ENCODE assay signal across 17 cellular contexts in the genomic region with DNA sequence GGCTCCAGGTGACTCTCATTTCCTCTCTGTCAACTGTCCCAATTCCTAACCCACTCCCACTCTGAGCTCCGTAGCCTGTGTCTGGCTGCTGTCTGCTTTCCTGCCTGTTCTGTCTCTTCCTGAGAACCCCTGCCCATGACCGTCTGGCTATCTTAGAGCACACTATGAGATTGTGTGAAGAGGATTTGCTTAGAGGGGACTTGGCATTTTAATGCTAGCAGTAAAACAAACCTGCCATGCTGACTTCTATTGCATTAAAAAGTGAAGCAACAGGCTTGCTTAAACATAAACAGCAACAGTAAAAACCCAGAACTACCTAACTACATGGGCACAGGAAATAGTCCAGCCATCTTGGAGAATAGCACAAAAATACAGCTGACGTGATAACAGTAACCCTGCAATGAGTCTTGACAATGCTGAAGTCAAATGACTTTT.
DNase-seq lines count a peak whose midpoint lies in the region; ATAC-seq, FAIRE-seq and TF ChIP-seq lines count a peak whose summit lies in the region.
"Had no signal": no experiment of that assay in that cellular context is flagged by ENCODE, and none has a peak within 500 bp of the region (broad histone marks: within the 10 kb centered on the region; RNA-seq: fewer than 3 reads in every experiment).

No MANE protein-coding gene starts in this region.

- peaks cover 40% of the 10 kb centered on the region for H3K4me1 Mint-ChIP-seq in activated naive CD4-positive, alpha-beta T cell treated with anti-CD3 and anti-CD28 coated beads, Interleukin-2, amount 50 U/mL, for 24 hours

- H3K36me3 ChIP-seq in GM12878 (ENCODE audit: control insufficient read depth in 2 of 2, insufficient read depth in 2 of 2, low read length in 1 of 2) (no peaks in the 10 kb centered on the region), lower lobe of right lung (no peaks in the 10 kb centered on the region), tibial artery (no peaks in the 10 kb centered on the region), kidney (ENCODE audit: control insufficient read depth in 1 of 2, insufficient read depth in 2 of 2, low read length in 2 of 2) (no peaks in the 10 kb centered on the region)

- H3K27me3 Mint-ChIP-seq in activated naive CD4-positive, alpha-beta T cell treated with anti-CD3 and anti-CD28 coated beads, Interleukin-2, amount 50 U/mL, for 24 hours = no peaks in the 10 kb centered on the region
- H3K27me3 Mint-ChIP-seq: activated B cell treated with CpG ODN at 0.5 μM for 24 hours; naive thymus-derived CD4-positive, alpha-beta T cell; T-cell had no signal

- ATAC-seq in GM12878 = no peak
- ATAC-seq in lower lobe of right lung = no peak
- ATAC-seq: naive thymus-derived CD4-positive, alpha-beta T cell; T-cell had no signal

- no peak for DNase-seq in activated naive CD4-positive, alpha-beta T cell treated with Interleukin-2 at 50 U/mL for 16 hours
- DNase-seq in GM12878 (ENCODE audit: low read depth, low spot score) = no peak
- no peak for DNase-seq in lower lobe of right lung
- DNase-seq in tibial artery = no peak
- DNase-seq in SIG-M5 treated with dmso at 0.1 percent for 504 hours (lab: John Stamatoyannopoulos, UW; ENCODE audit: unreplicated experiment) = no peak
- no peak for DNase-seq in AG08396 (ENCODE audit: low spot score)
- no peak for DNase-seq in kidney
- DNase-seq: activated B cell treated with CpG ODN at 0.5 μM for 24 hours; activated CD8-positive, alpha-beta memory T cell treated with anti-CD3 and anti-CD28 coated beads for 24 hours; H7; left cardiac atrium; MM.1S; naive thymus-derived CD4-positive, alpha-beta T cell; stimulated activated CD4-positive, alpha-beta T cell treated with anti-CD3 and anti-CD28 coated beads, Interleukin-2, amount 100 ng/mL, for 24 hours; T-cell had no signal

- H3K9me3 ChIP-seq in GM12878 (replicated peaks; ENCODE audit: control insufficient read depth, insufficient read depth, low read length) (no peaks in the 10 kb centered on the region; the same call in 2 of the 3 replicates), lower lobe of right lung (no peaks in the 10 kb centered on the region), tibial artery (no peaks in the 10 kb centered on the region), kidney (ENCODE audit: control insufficient read depth in 1 of 2, low read length in 2 of 2) (no peaks in the 10 kb centered on the region)

- no peak overlapping the region for H3K27ac ChIP-seq in GM12878 (ENCODE audit: control insufficient read depth, insufficient read depth)
- H3K27ac ChIP-seq in lower lobe of right lung = peak overlapping the region; percentile 65
- peak overlapping the region; percentile 14 to 47 for H3K27ac ChIP-seq in tibial artery
- H3K27ac ChIP-seq in kidney (ENCODE audit: low read depth in 2 of 2, low read length in 2 of 2) = no peak overlapping the region

- H2AFZ ChIP-seq in GM12878 (ENCODE audit: control insufficient read depth, low read depth, low read length) = no peak overlapping the region

- in situ Hi-C loops in GM12878 (cut with MboI) = no loop called here

- H3K4me3 Mint-ChIP-seq in activated naive CD4-positive, alpha-beta T cell treated with anti-CD3 and anti-CD28 coated beads, Interleukin-2, amount 50 U/mL, for 24 hours = no peak overlapping the region
- H3K4me3 Mint-ChIP-seq: activated B cell treated with CpG ODN at 0.5 μM for 24 hours, T-cell had no signal

- intact Hi-C loops in GM12878 (cut with micrococcal nuclease; ENCODE audit: unreplicated experiment) = no loop called here
- intact Hi-C loops in lower lobe of right lung (cut with DNase I) = no loop called here
- intact Hi-C loops in tibial artery (cut with DNase I; ENCODE audit: low total_unique reads) = no loop called here
- intact Hi-C loops in kidney (cut with DNase I) = no loop called here

- H3K36me3 Mint-ChIP-seq in activated naive CD4-positive, alpha-beta T cell treated with anti-CD3 and anti-CD28 coated beads, Interleukin-2, amount 50 U/mL, for 24 hours = peaks cover 1% of the 10 kb centered on the region

- H3K79me2 ChIP-seq in GM12878 (ENCODE audit: control insufficient read depth, insufficient read depth, low read length) = peaks cover 1% of the 10 kb centered on the region; the same call in 1 of the 2 replicates

- POLR2A ChIA-PET in GM12878 (lab: Charles Lee) = interaction anchor here (1.0 to 3.2 kb wide), 3 partner anchors 11 to 45 kb away, joined by 4 to 18 read pairs (median 8); no protein-coding TSS in a partner anchor

- H4K20me1 ChIP-seq in GM12878 (ENCODE audit: control insufficient read depth, insufficient read depth) = no peaks in the 10 kb centered on the region

- peak overlapping the region; percentile 39 for H3K27ac Mint-ChIP-seq in activated naive CD4-positive, alpha-beta T cell treated with anti-CD3 and anti-CD28 coated beads, Interleukin-2, amount 50 U/mL, for 24 hours
- H3K27ac Mint-ChIP-seq: activated B cell treated with CpG ODN at 0.5 μM for 24 hours, T-cell had no signal

- H3K4me1 ChIP-seq in GM12878 (ENCODE audit: control insufficient read depth, insufficient read depth, low read length) (peaks cover 50% of the 10 kb centered on the region), lower lobe of right lung (peaks cover 85% of the 10 kb centered on the region), tibial artery (peaks cover 0 to 55% (median 43%) of the 10 kb centered on the region in 4 donors), kidney (ENCODE audit: control insufficient read depth in 1 of 2, insufficient read depth in 1 of 2, low read depth in 1 of 2, low read length in 2 of 2) (peaks cover 8 to 19% of the 10 kb centered on the region in 2 donors)

- FAIRE-seq in GM12878 (lab: Jason Lieb, UNC) (no peak), kidney (lab: Jason Lieb, UNC) (no peak)
- FAIRE-seq: GM12892 had no signal

- TF ChIP-seq EP300 in GM12878 (IDR thresholded peaks at IDR 0.05; ENCODE audit: borderline replicate concordance in 1 of 2, control insufficient read depth in 1 of 2, low read depth in 2 of 2, low read length in 2 of 2) = no peak

- H3K4me2 ChIP-seq in GM12878 (ENCODE audit: control insufficient read depth, insufficient read depth) = no peak overlapping the region

- TF ChIP-seq CTCF in GM12878 (IDR thresholded peaks at IDR 0.05 in 2 of 3, conservative IDR thresholded peaks at IDR 0.05 in 1 of 3; ENCODE audit: control insufficient read depth in 2 of 3, extremely low read depth in 1 of 3, insufficient read depth in 1 of 3, low read depth in 3 of 3, low read length in 3 of 3) (no peak), lower lobe of right lung (IDR thresholded peaks at IDR 0.05) (no peak), tibial artery (IDR thresholded peaks at IDR 0.05) (no peak), kidney (IDR thresholded peaks at IDR 0.05; ENCODE audit: borderline replicate concordance, extremely low read depth, insufficient read depth) (no peak)

- CTCF ChIA-PET in GM12878 (lab: Yijun Ruan, JAX) = interaction anchor here (0.9 to 1.6 kb wide), 4 partner anchors 16 to 105 kb away, joined by 3 to 6 read pairs (median 4); no protein-coding TSS in a partner anchor

- RAD21 ChIA-PET in GM12878 (lab: Charles Lee; ENCODE audit: unreplicated experiment) = interaction anchor here (4.5 to 6.3 kb wide), 4 partner anchors 19 to 49 kb away, joined by 22 to 100 read pairs (median 60); no protein-coding TSS in a partner anchor

- no peaks in the 10 kb centered on the region for H3K9me3 Mint-ChIP-seq in activated naive CD4-positive, alpha-beta T cell treated with anti-CD3 and anti-CD28 coated beads, Interleukin-2, amount 50 U/mL, for 24 hours
- H3K9me3 Mint-ChIP-seq: activated B cell treated with CpG ODN at 0.5 μM for 24 hours; naive thymus-derived CD4-positive, alpha-beta T cell; T-cell had no signal

- H3K27me3 ChIP-seq in GM12878 (replicated peaks in 1 of 2; ENCODE audit: control insufficient read depth in 2 of 2, insufficient read depth in 2 of 2, low read length in 1 of 2) (no peaks in the 10 kb centered on the region), lower lobe of right lung (ENCODE audit: low read depth) (no peaks in the 10 kb centered on the region), tibial artery (no peaks in the 10 kb centered on the region)

- TF ChIP-seq POLR2A in GM12878 (IDR thresholded peaks at IDR 0.05; ENCODE audit: low read depth, low read length) = no peak

- no TSS peak for BruUV-seq in GM12878 (replicated peaks; lab: Mats Ljungman, UMichigan)

- TF ChIP-seq RAD21 in GM12878 (IDR thresholded peaks at IDR 0.05; ENCODE audit: insufficient read depth, low read depth, low read length) = no peak

- 0 out of 2 replicates have a peak overlapping the region, but pooled peaks have one; percentile 2 for H3K9ac ChIP-seq in GM12878 (ENCODE audit: control insufficient read depth, insufficient read depth, low read length)
- no peak overlapping the region for H3K9ac ChIP-seq in kidney (ENCODE audit: low read length in 2 of 2)

- 89% methylated on average over 3 of the region's 3 CpGs for WGBS in GM12878 (ENCODE audit: insufficient coverage, insufficient replicate concordance, low lambda C conversion rate, missing lambda C conversion rate)

- H3K4me3 ChIP-seq in GM12878 (no peak overlapping the region), lower lobe of right lung (no peak overlapping the region), tibial artery (no peak overlapping the region), kidney (ENCODE audit: low read length in 2 of 2) (no peak overlapping the region)

- SMC1A ChIA-PET in GM12878 (lab: Charles Lee; ENCODE audit: uncharacterized antibody, unreplicated experiment) = interaction anchor here (0.9 to 11.4 kb wide), 8 partner anchors 11 to 47 kb away, joined by 3 to 224 read pairs (median 26); no protein-coding TSS in a partner anchor

TF ChIP-seq in GM12878, 131 proteins besides CTCF, POLR2A, EP300 and RAD21 (continues in another document):
- TF ChIP-seq HDAC6 (IDR thresholded peaks at IDR 0.05; ENCODE audit: unreplicated experiment) (no peak), SIN3A (IDR thresholded peaks at IDR 0.05; ENCODE audit: low read depth, low read length) (no peak)
- TF ChIP-seq, protein P1, sequence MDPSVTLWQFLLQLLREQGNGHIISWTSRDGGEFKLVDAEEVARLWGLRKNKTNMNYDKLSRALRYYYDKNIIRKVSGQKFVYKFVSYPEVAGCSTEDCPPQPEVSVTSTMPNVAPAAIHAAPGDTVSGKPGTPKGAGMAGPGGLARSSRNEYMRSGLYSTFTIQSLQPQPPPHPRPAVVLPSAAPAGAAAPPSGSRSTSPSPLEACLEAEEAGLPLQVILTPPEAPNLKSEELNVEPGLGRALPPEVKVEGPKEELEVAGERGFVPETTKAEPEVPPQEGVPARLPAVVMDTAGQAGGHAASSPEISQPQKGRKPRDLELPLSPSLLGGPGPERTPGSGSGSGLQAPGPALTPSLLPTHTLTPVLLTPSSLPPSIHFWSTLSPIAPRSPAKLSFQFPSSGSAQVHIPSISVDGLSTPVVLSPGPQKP (IDR thresholded peaks at IDR 0.05; ENCODE audit: low read depth, low read length) = no peak

Comparison
In these comparisons a context has a peak if more than half of its experiments do, and no peak if none do; other contexts are left out.
1. H3K27ac ChIP-seq: peak in lower lobe of right lung (single experiment) and tibial artery (2 of 2); none in GM12878 (single experiment) and kidney (0 of 2).